ENCODE assay signal across 15 cellular contexts in genomic region chr14:78291958-78292357, GRCh38.
DNase-seq lines count a peak whose midpoint lies in the region; ATAC-seq and TF ChIP-seq lines count a peak whose summit lies in the region.
"Had no signal": no experiment of that assay in that cellular context is flagged by ENCODE, and none has a peak within 500 bp of the region (broad histone marks: within the 10 kb centered on the region; RNA-seq: fewer than 3 reads in every experiment).

No MANE protein-coding gene starts in this region.

- H4K20me1 ChIP-seq in OCI-LY7 (ENCODE audit: insufficient read depth, low read length): no peaks in the 10 kb centered on the region

- POLR2A ChIA-PET in OCI-LY7 (lab: Charles Lee): no interaction called here

- BruUV-seq in OCI-LY7 (replicated peaks; lab: Mats Ljungman, UMichigan): no TSS peak

- H3K9me2 ChIP-seq in OCI-LY7 (ENCODE audit: insufficient read depth, low read length): no peaks in the 10 kb centered on the region

- CTCF ChIA-PET in OCI-LY7 (lab: Charles Lee; ENCODE audit: unreplicated experiment): no interaction called here

- no peak overlapping the region for H2AFZ ChIP-seq in OCI-LY7 (ENCODE audit: low read length)

- no peak overlapping the region for H3K27ac ChIP-seq in OCI-LY7 (ENCODE audit: low read depth, low read length, poor library complexity, severe bottlenecking)

- H3K4me3 Mint-ChIP-seq in T-helper 17 cell: peak overlapping the region; percentile 4
- H3K4me3 Mint-ChIP-seq: activated CD4-positive, alpha-beta T cell treated with anti-CD3 and anti-CD28 coated beads, Interleukin-2, amount 10 ng/mL, durations not matched to agents 24 days and 14 days; stimulated activated naive CD8-positive, alpha-beta T cell treated with anti-CD3 and anti-CD28 coated beads, Interleukin-15, amount 100 ng/mL, for 72 hours had no signal

- no peaks in the 10 kb centered on the region for H3K36me3 Mint-ChIP-seq in T-helper 17 cell (ENCODE audit: low read depth)

- DNase-seq in T-helper 17 cell (no peak), GOT3 (lab: John Stamatoyannopoulos, UW) (no peak), OCI-LY7 (ENCODE audit: low spot score) (no peak), NCI-H2171 treated with DMSO at 0.1 percent for 48 hours (lab: John Stamatoyannopoulos, UW) (no peak)
- no peak for DNase-seq in stimulated activated CD8-positive, alpha-beta memory T cell treated with anti-CD3 and anti-CD28 coated beads, Interleukin-4, amount 100 ng/mL, for 48 hours
- DNase-seq: activated CD4-positive, alpha-beta T cell treated with anti-CD3 and anti-CD28 coated beads, Interleukin-2, amount 10 ng/mL, durations not matched to agents 24 days and 14 days; DMS153; H7; NCI-H2227 treated with DMSO at 0.1 percent for 48 hours; stimulated activated naive CD8-positive, alpha-beta T cell treated with anti-CD3 and anti-CD28 coated beads, Interleukin-15, amount 100 ng/mL, for 72 hours had no signal

- H3K27me3 Mint-ChIP-seq in T-helper 17 cell: peaks cover 9% of the 10 kb centered on the region
- H3K27me3 Mint-ChIP-seq: activated CD4-positive, alpha-beta T cell treated with anti-CD3 and anti-CD28 coated beads, Interleukin-2, amount 10 ng/mL, durations not matched to agents 24 days and 14 days had no signal

- H3K9me3 ChIP-seq in T-helper 17 cell (ENCODE audit: control insufficient read depth, low read length, poor library complexity, severe bottlenecking): no peaks in the 10 kb centered on the region
- H3K9me3 ChIP-seq in OCI-LY7 (ENCODE audit: low read length): no peaks in the 10 kb centered on the region

- no peak overlapping the region for H3K27ac Mint-ChIP-seq in T-helper 17 cell
- H3K27ac Mint-ChIP-seq: activated CD4-positive, alpha-beta T cell treated with anti-CD3 and anti-CD28 coated beads, Interleukin-2, amount 10 ng/mL, durations not matched to agents 24 days and 14 days; stimulated activated naive CD8-positive, alpha-beta T cell treated with anti-CD3 and anti-CD28 coated beads, Interleukin-15, amount 100 ng/mL, for 72 hours had no signal

- no peaks in the 10 kb centered on the region for H3K36me3 ChIP-seq in OCI-LY7 (ENCODE audit: insufficient read depth, low read length)

- H3K4me2 ChIP-seq in OCI-LY7 (ENCODE audit: low read length): no peak overlapping the region

- no peaks in the 10 kb centered on the region for H3K4me1 ChIP-seq in OCI-LY7 (ENCODE audit: insufficient read depth, low read length, poor library complexity, severe bottlenecking)

- peak; percentile 93 for ATAC-seq in GM18858 (IDR thresholded peaks at IDR 0.05; ENCODE audit: unreplicated experiment)
- ATAC-seq in GM21526 (IDR thresholded peaks at IDR 0.05; ENCODE audit: low FRiP score, unreplicated experiment): peak; percentile 86
- peak; percentile 70 for ATAC-seq in HG03095 (IDR thresholded peaks at IDR 0.05; ENCODE audit: unreplicated experiment)
- no peak for ATAC-seq in T-helper 17 cell
- ATAC-seq: esophagus mucosa; Panc1; stimulated activated naive CD8-positive, alpha-beta T cell treated with anti-CD3 and anti-CD28 coated beads, Interleukin-15, amount 100 ng/mL, for 72 hours had no signal

- H3K79me2 ChIP-seq in OCI-LY7 (ENCODE audit: insufficient read depth, low read depth, low read length): no peaks in the 10 kb centered on the region

- TF ChIP-seq CTCF in OCI-LY7 (conservative IDR thresholded peaks at IDR 0.05; ENCODE audit: low read length): no peak

- no peaks in the 10 kb centered on the region for H3K4me1 Mint-ChIP-seq in T-helper 17 cell
- H3K4me1 Mint-ChIP-seq: activated CD4-positive, alpha-beta T cell treated with anti-CD3 and anti-CD28 coated beads, Interleukin-2, amount 10 ng/mL, durations not matched to agents 24 days and 14 days; stimulated activated naive CD8-positive, alpha-beta T cell treated with anti-CD3 and anti-CD28 coated beads, Interleukin-15, amount 100 ng/mL, for 72 hours had no signal

- intact Hi-C loops in OCI-LY7 (cut with micrococcal nuclease; ENCODE audit: unreplicated experiment): no loop called here

- no peak overlapping the region for H3K4me3 ChIP-seq in OCI-LY7 (ENCODE audit: low read depth, low read length, poor library complexity, severe bottlenecking)
